In the genomic region with DNA sequence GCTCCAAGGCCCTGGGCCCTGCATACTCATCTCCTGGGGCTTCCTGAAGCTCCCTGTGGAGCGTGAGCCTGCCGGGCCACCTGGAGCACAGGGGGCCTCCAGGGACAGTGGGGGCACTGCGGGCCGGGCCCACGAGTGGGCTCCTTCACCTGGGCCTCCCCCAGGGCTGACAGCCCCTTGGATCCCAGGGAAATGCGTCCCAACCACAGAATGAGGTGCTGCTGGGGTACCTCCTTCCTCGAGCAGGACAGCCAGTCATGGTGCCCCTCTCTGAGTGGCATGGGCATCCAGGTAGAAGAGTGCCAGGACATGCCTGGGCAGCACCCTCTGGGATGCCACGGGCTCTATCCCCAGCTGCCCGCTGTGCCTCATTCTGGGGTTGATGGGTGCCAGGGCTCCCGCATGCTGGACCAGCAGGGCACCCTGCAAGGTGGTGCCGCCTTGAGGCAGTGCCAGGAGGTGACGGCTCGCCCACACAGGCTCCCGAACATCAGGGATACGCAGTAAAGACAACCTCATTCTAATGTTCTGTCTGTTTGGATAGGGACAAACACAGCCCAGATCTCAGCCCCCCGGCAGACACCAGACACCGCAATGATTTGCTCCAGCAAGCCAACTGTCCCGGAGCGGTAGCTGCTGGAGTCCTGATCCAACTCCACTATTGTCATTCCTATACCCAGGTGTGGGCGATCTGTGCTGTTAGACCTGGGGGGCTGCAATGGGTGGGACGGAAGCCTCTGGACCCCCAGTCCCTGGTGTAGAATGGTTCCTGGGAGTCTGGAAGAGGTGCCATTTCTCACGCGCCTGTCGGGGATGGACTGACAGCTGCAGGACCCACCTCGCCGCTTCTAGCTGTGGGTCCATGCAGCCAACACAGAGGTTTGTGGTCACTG, we compare ENCODE assay signal across 24 cellular contexts. TPM values are rescaled to one million over a fixed set of nuclear protein-coding genes. Genes with fewer than 3 reads are reported as not detected.
DNase-seq lines count a peak whose midpoint lies in the region; ATAC-seq and TF ChIP-seq lines count a peak whose summit lies in the region.
"Had no signal": no experiment of that assay in that cellular context is flagged by ENCODE, and none has a peak within 500 bp of the region (broad histone marks: within the 10 kb centered on the region; RNA-seq: fewer than 3 reads in every experiment).

No MANE protein-coding gene starts in this region.

- ATAC-seq in esophagus mucosa (peak; percentile 21), HG03108 (IDR thresholded peaks at IDR 0.05; ENCODE audit: unreplicated experiment) (no peak)
- ATAC-seq: A549; activated CD8-positive, alpha-beta T cell treated with anti-CD3 and anti-CD28 coated beads, Interleukin-2, amount 10 ng/mL, durations not matched to agents 7 days and 5 days; left ventricle myocardium superior; stimulated activated naive CD8-positive, alpha-beta T cell treated with anti-CD3 and anti-CD28 coated beads, Interleukin-15, amount 100 ng/mL, for 72 hours; WTC11 had no signal

- H3K27ac Mint-ChIP-seq in activated naive CD4-positive, alpha-beta T cell treated with anti-CD3 and anti-CD28 coated beads, Interleukin-2, amount 10 ng/mL, durations not matched to agents 7 days and 5 days, result no peak overlapping the region
- H3K27ac Mint-ChIP-seq in activated naive CD4-positive, alpha-beta T cell treated with anti-CD3 and anti-CD28 coated beads for 36 hours, result no peak overlapping the region
- peak overlapping the region; percentile 80 for H3K27ac Mint-ChIP-seq in mesothelial cell of epicardium
- H3K27ac Mint-ChIP-seq: activated CD8-positive, alpha-beta T cell treated with anti-CD3 and anti-CD28 coated beads, Interleukin-2, amount 10 ng/mL, durations not matched to agents 7 days and 5 days; dendritic cell treated with granulocyte-macrophage colony-stimulating factor and Interleukin-4, amounts not matched to agents 40 ng/mL and 50 ng/mL, for 4 days; WTC11 had no signal

- no peak for TF ChIP-seq CTCF in mesothelial cell of epicardium (IDR thresholded peaks at IDR 0.05; ENCODE audit: unreplicated experiment)

- peaks cover 62% of the 10 kb centered on the region for H3K27me3 Mint-ChIP-seq in activated naive CD4-positive, alpha-beta T cell treated with anti-CD3 and anti-CD28 coated beads, Interleukin-2, amount 10 ng/mL, durations not matched to agents 7 days and 5 days
- peaks cover 20% of the 10 kb centered on the region for H3K27me3 Mint-ChIP-seq in activated naive CD4-positive, alpha-beta T cell treated with anti-CD3 and anti-CD28 coated beads for 36 hours (ENCODE audit: low read depth)
- H3K27me3 Mint-ChIP-seq in mesothelial cell of epicardium (ENCODE audit: low read depth), result peaks cover 20% of the 10 kb centered on the region

- peaks cover 17% of the 10 kb centered on the region for H3K4me1 Mint-ChIP-seq in activated naive CD4-positive, alpha-beta T cell treated with anti-CD3 and anti-CD28 coated beads, Interleukin-2, amount 10 ng/mL, durations not matched to agents 7 days and 5 days
- H3K4me1 Mint-ChIP-seq in activated naive CD4-positive, alpha-beta T cell treated with anti-CD3 and anti-CD28 coated beads for 36 hours (ENCODE audit: low read depth), result peaks cover 9% of the 10 kb centered on the region
- peaks cover 17% of the 10 kb centered on the region for H3K4me1 Mint-ChIP-seq in mesothelial cell of epicardium
- H3K4me1 Mint-ChIP-seq: stimulated activated naive CD8-positive, alpha-beta T cell treated with anti-CD3 and anti-CD28 coated beads, Interleukin-15, amount 100 ng/mL, for 72 hours; WTC11 had no signal

- intact Hi-C loops in activated naive CD4-positive, alpha-beta T cell treated with anti-CD3 and anti-CD28 coated beads for 36 hours (cut with micrococcal nuclease), result loop anchor here (10.0 kb wide), 1 partner anchor 489 kb away; no protein-coding TSS in a partner anchor

- peak; percentile 11 for DNase-seq in activated naive CD4-positive, alpha-beta T cell treated with anti-CD3 and anti-CD28 coated beads, Interleukin-2, amount 10 ng/mL, durations not matched to agents 7 days and 5 days
- no peak for DNase-seq in activated naive CD4-positive, alpha-beta T cell treated with anti-CD3 and anti-CD28 coated beads for 36 hours
- DNase-seq in mesothelial cell of epicardium (ENCODE audit: low spot score in 2 of 2, unreplicated experiment in 2 of 2) (no peak), ureter (ENCODE audit: low spot score) (peak; percentile 42), GF-D8 (lab: John Stamatoyannopoulos, UW) (no peak), OCI-M2 (lab: John Stamatoyannopoulos, UW; ENCODE audit: unreplicated experiment) (no peak)
- DNase-seq: activated CD8-positive, alpha-beta T cell treated with anti-CD3 and anti-CD28 coated beads, Interleukin-2, amount 10 ng/mL, durations not matched to agents 7 days and 5 days; amygdala; EL; GM23248; left ventricle myocardium superior; NCI-H146; NCI-H2171; NCI-H526; stimulated activated CD4-positive, alpha-beta T cell treated with anti-CD3 and anti-CD28 coated beads, Interleukin-4, amount 100 ng/mL, for 4 hours; stimulated activated naive CD8-positive, alpha-beta T cell treated with anti-CD3 and anti-CD28 coated beads, Interleukin-15, amount 100 ng/mL, for 72 hours had no signal

- H3K4me3 Mint-ChIP-seq in activated naive CD4-positive, alpha-beta T cell treated with anti-CD3 and anti-CD28 coated beads, Interleukin-2, amount 10 ng/mL, durations not matched to agents 7 days and 5 days, result no peak overlapping the region
- no peak overlapping the region for H3K4me3 Mint-ChIP-seq in activated naive CD4-positive, alpha-beta T cell treated with anti-CD3 and anti-CD28 coated beads for 36 hours
- H3K4me3 Mint-ChIP-seq in mesothelial cell of epicardium, result no peak overlapping the region
- H3K4me3 Mint-ChIP-seq: activated CD8-positive, alpha-beta T cell treated with anti-CD3 and anti-CD28 coated beads, Interleukin-2, amount 10 ng/mL, durations not matched to agents 7 days and 5 days; dendritic cell treated with granulocyte-macrophage colony-stimulating factor and Interleukin-4, amounts not matched to agents 40 ng/mL and 50 ng/mL, for 4 days; stimulated activated naive CD8-positive, alpha-beta T cell treated with anti-CD3 and anti-CD28 coated beads, Interleukin-15, amount 100 ng/mL, for 72 hours; WTC11 had no signal

- H3K36me3 Mint-ChIP-seq in activated naive CD4-positive, alpha-beta T cell treated with anti-CD3 and anti-CD28 coated beads, Interleukin-2, amount 10 ng/mL, durations not matched to agents 7 days and 5 days, result no peaks in the 10 kb centered on the region
- H3K36me3 Mint-ChIP-seq in activated naive CD4-positive, alpha-beta T cell treated with anti-CD3 and anti-CD28 coated beads for 36 hours (ENCODE audit: low read depth), result no peaks in the 10 kb centered on the region
- H3K36me3 Mint-ChIP-seq in mesothelial cell of epicardium, result no peaks in the 10 kb centered on the region
- H3K36me3 Mint-ChIP-seq: WTC11 had no signal

- CTCF ChIA-PET in activated naive CD4-positive, alpha-beta T cell treated with anti-CD3 and anti-CD28 coated beads, Interleukin-2, amount 10 ng/mL, durations not matched to agents 7 days and 5 days (lab: Charles Lee), result interaction anchor here (1.0 to 3.1 kb wide), 4 partner anchors 27 to 178 kb away, joined by 4 to 49 read pairs (median 18); a partner anchor contains a TSS
- CTCF ChIA-PET in activated naive CD4-positive, alpha-beta T cell treated with anti-CD3 and anti-CD28 coated beads for 36 hours (lab: Charles Lee), result interaction anchor here (5.8 kb wide), 1 partner anchor 176 kb away, joined by 53 read pairs; a partner anchor contains a TSS

- no peaks in the 10 kb centered on the region for H3K9me3 Mint-ChIP-seq in activated naive CD4-positive, alpha-beta T cell treated with anti-CD3 and anti-CD28 coated beads, Interleukin-2, amount 10 ng/mL, durations not matched to agents 7 days and 5 days
- no peaks in the 10 kb centered on the region for H3K9me3 Mint-ChIP-seq in activated naive CD4-positive, alpha-beta T cell treated with anti-CD3 and anti-CD28 coated beads for 36 hours
- H3K9me3 Mint-ChIP-seq in mesothelial cell of epicardium, result no peaks in the 10 kb centered on the region
- H3K9me3 Mint-ChIP-seq: dendritic cell treated with granulocyte-macrophage colony-stimulating factor and Interleukin-4, amounts not matched to agents 40 ng/mL and 50 ng/mL, for 4 days; stimulated activated naive CD8-positive, alpha-beta T cell treated with anti-CD3 and anti-CD28 coated beads, Interleukin-15, amount 100 ng/mL, for 72 hours; WTC11 had no signal

RNA-seq across cellular contexts. Expression of a gene that starts 25.8 kb away (rescaled TPM):
- not detected for total RNA-seq in activated naive CD4-positive, alpha-beta T cell treated with anti-CD3 and anti-CD28 coated beads for 36 hours
- not detected for total RNA-seq in esophagus mucosa
- not detected in 3 replicates for total RNA-seq in mesothelial cell of epicardium
- not detected for total RNA-seq in ureter
- total RNA-seq: activated CD8-positive, alpha-beta T cell treated with anti-CD3 and anti-CD28 coated beads, Interleukin-2, amount 10 ng/mL, durations not matched to agents 7 days and 5 days; cardiac muscle cell; endothelial cell of umbilical vein; GM23248; left ventricle myocardium superior; upper lobe of left lung; WTC11 had no signal

RNA-seq across cellular contexts. Expression of a gene that starts 33.5 kb away (rescaled TPM):
- not detected for total RNA-seq in activated naive CD4-positive, alpha-beta T cell treated with anti-CD3 and anti-CD28 coated beads for 36 hours
- total RNA-seq in esophagus mucosa (not detected), mesothelial cell of epicardium (not detected in 3 replicates), ureter (not detected)
- total RNA-seq: activated CD8-positive, alpha-beta T cell treated with anti-CD3 and anti-CD28 coated beads, Interleukin-2, amount 10 ng/mL, durations not matched to agents 7 days and 5 days; cardiac muscle cell; endothelial cell of umbilical vein; GM23248; left ventricle myocardium superior; upper lobe of left lung; WTC11 had no signal

RNA-seq across cellular contexts. Expression of a gene that starts 41.6 kb away (rescaled TPM):
- not detected for total RNA-seq in activated naive CD4-positive, alpha-beta T cell treated with anti-CD3 and anti-CD28 coated beads for 36 hours
- total RNA-seq in esophagus mucosa (not detected), mesothelial cell of epicardium (not detected in 3 replicates), ureter (not detected)
- total RNA-seq: activated CD8-positive, alpha-beta T cell treated with anti-CD3 and anti-CD28 coated beads, Interleukin-2, amount 10 ng/mL, durations not matched to agents 7 days and 5 days; cardiac muscle cell; endothelial cell of umbilical vein; GM23248; left ventricle myocardium superior; upper lobe of left lung had no signal

RNA-seq across cellular contexts. Expression of a gene that starts 47.2 kb away (rescaled TPM):
- not detected for total RNA-seq in activated naive CD4-positive, alpha-beta T cell treated with anti-CD3 and anti-CD28 coated beads for 36 hours
- total RNA-seq in esophagus mucosa (not detected), mesothelial cell of epicardium (not detected in 3 replicates), ureter (not detected)
- total RNA-seq: activated CD8-positive, alpha-beta T cell treated with anti-CD3 and anti-CD28 coated beads, Interleukin-2, amount 10 ng/mL, durations not matched to agents 7 days and 5 days; cardiac muscle cell; endothelial cell of umbilical vein; GM23248; left ventricle myocardium superior; upper lobe of left lung; WTC11 had no signal

RNA-seq across cellular contexts. Expression of a gene that starts 57.3 kb away (rescaled TPM):
- not detected for total RNA-seq in activated naive CD4-positive, alpha-beta T cell treated with anti-CD3 and anti-CD28 coated beads for 36 hours
- total RNA-seq in esophagus mucosa, result not detected
- not detected in 3 replicates for total RNA-seq in mesothelial cell of epicardium
- not detected for total RNA-seq in ureter
- total RNA-seq: activated CD8-positive, alpha-beta T cell treated with anti-CD3 and anti-CD28 coated beads, Interleukin-2, amount 10 ng/mL, durations not matched to agents 7 days and 5 days; cardiac muscle cell; endothelial cell of umbilical vein; GM23248; left ventricle myocardium superior; upper lobe of left lung; WTC11 had no signal

Comparison
In these comparisons a context has a peak if more than half of its experiments do, and no peak if none do; other contexts are left out.
1. DNase-seq: peak in activated naive CD4-positive, alpha-beta T cell treated with anti-CD3 and anti-CD28 coated beads, Interleukin-2, amount 10 ng/mL, durations not matched to agents 7 days and 5 days (single experiment) and ureter (single experiment); none in activated naive CD4-positive, alpha-beta T cell treated with anti-CD3 and anti-CD28 coated beads for 36 hours (single experiment), mesothelial cell of epicardium (0 of 2), GF-D8 (single experiment) and OCI-M2 (single experiment).